Comparison of ENCODE assay signal across 8 cellular contexts in genomic region chr1:7680791-7681165, GRCh38.
A peak's percentile ranks its signal among the peaks of the same experiment; 100 is the strongest.
DNase-seq lines count a peak whose midpoint lies in the region; ATAC-seq and TF ChIP-seq lines count a peak whose summit lies in the region.

No MANE protein-coding gene starts in this region.

- peak overlapping the region; percentile 54 to 84 (median 76) for H3K4me3 Mint-ChIP-seq in naive thymus-derived CD4-positive, alpha-beta T cell

- 1% methylated on average over 36 to 37 of the region's 37 CpGs for WGBS in esophagus, 2 donors

- ATAC-seq in PC-3 = no peak
- peak; percentile 45 for ATAC-seq in naive thymus-derived CD4-positive, alpha-beta T cell
- ATAC-seq in GM18519 (IDR thresholded peaks at IDR 0.05; ENCODE audit: low FRiP score, unreplicated experiment) = no peak
- no peak for ATAC-seq in GM18511 (IDR thresholded peaks at IDR 0.05; ENCODE audit: unreplicated experiment)
- ATAC-seq in GM18502 (IDR thresholded peaks at IDR 0.05; ENCODE audit: poor library complexity, unreplicated experiment) = no peak

- peaks cover 0 to 4% (median 0%) of the 10 kb centered on the region in 7 donors for H3K4me1 Mint-ChIP-seq in naive thymus-derived CD4-positive, alpha-beta T cell

- POLR2A ChIA-PET in PC-3 (lab: Charles Lee; ENCODE audit: unreplicated experiment) = interaction anchor here (0.5 kb wide), 1 partner anchor 95 kb away, joined by 4 read pairs; no protein-coding TSS in a partner anchor
- POLR2A ChIA-PET in naive thymus-derived CD4-positive, alpha-beta T cell (lab: Charles Lee) = no interaction called here

- H3K27me3 ChIP-seq in HAP-1 (ENCODE audit: low read depth) (peaks cover 5% of the 10 kb centered on the region; the same call in 1 of the 2 replicates), PC-3 (ENCODE audit: low read length) (peaks cover 36% of the 10 kb centered on the region), esophagus (ENCODE audit: control insufficient read depth in 1 of 2, insufficient read depth in 2 of 2, low read length in 2 of 2) (no peaks in the 10 kb centered on the region)
- no peaks in the 10 kb centered on the region for H3K27me3 ChIP-seq in naive thymus-derived CD4-positive, alpha-beta T cell (ENCODE audit: control insufficient read depth in 2 of 2, insufficient read depth in 2 of 2, low read length in 2 of 2)

- no peak overlapping the region for H3K27ac ChIP-seq in PC-3 (ENCODE audit: low read length)
- H3K27ac ChIP-seq in esophagus (ENCODE audit: low read depth in 2 of 2, low read length in 1 of 2) = no peak overlapping the region
- H3K27ac ChIP-seq in naive thymus-derived CD4-positive, alpha-beta T cell (ENCODE audit: low read depth, low read length) = no peak overlapping the region

- intact Hi-C loops in PC-3 (cut with micrococcal nuclease) = no loop called here
- intact Hi-C loops in naive thymus-derived CD4-positive, alpha-beta T cell (cut with micrococcal nuclease) = loop anchor here in 1 of 2 donors (1.0 kb wide), 1 partner anchor 24 kb away; no protein-coding TSS in a partner anchor

- peak overlapping the region; percentile 85 for H3K4me2 ChIP-seq in PC-3 (ENCODE audit: low read length)

- H3F3A ChIP-seq in PC-3 (ENCODE audit: low read length, unreplicated experiment) = no peaks in the 10 kb centered on the region

- H3K9me3 Mint-ChIP-seq in naive thymus-derived CD4-positive, alpha-beta T cell = no peaks in the 10 kb centered on the region

- no peak for TF ChIP-seq CTCF in PC-3 (conservative IDR thresholded peaks at IDR 0.05; ENCODE audit: low read depth, low read length)

- no TSS peak for BruUV-seq in PC-3 (replicated peaks; lab: Mats Ljungman, UMichigan)

- H3K9me3 ChIP-seq in HAP-1 (no peaks in the 10 kb centered on the region), PC-3 (ENCODE audit: low read length) (no peaks in the 10 kb centered on the region), esophagus (ENCODE audit: control insufficient read depth in 2 of 2, insufficient read depth in 1 of 2, low read depth in 1 of 2, low read length in 1 of 2) (no peaks in the 10 kb centered on the region)
- no peaks in the 10 kb centered on the region for H3K9me3 ChIP-seq in naive thymus-derived CD4-positive, alpha-beta T cell (ENCODE audit: control insufficient read depth in 2 of 3, low read length in 3 of 3)

- peak overlapping the region; percentile 80 for H2AFZ ChIP-seq in PC-3 (ENCODE audit: low read length)

- H3K4me3 ChIP-seq in HAP-1 (peak overlapping the region; percentile 34), PC-3 (ENCODE audit: low read length) (peak overlapping the region; percentile 65), esophagus (ENCODE audit: low read depth in 1 of 2, low read length in 2 of 2) (peak overlapping the region; percentile 56 to 60)
- H3K4me3 ChIP-seq in naive thymus-derived CD4-positive, alpha-beta T cell (ENCODE audit: low read length) = peak overlapping the region; percentile 75

- DNase-seq in HAP-1 (ENCODE audit: low spot score in 2 of 2) = peak; percentile 13 to 50
- DNase-seq in PC-3 = no peak
- peak in 1 of 9 donors; percentile 4 for DNase-seq in naive thymus-derived CD4-positive, alpha-beta T cell
- DNase-seq in dedifferentiated amniotic fluid mesenchymal stem cell (ENCODE audit: extremely low spot score) = no peak

- no peaks in the 10 kb centered on the region for H3K36me3 ChIP-seq in HAP-1 (replicated peaks)
- H3K36me3 ChIP-seq in PC-3 (ENCODE audit: low read depth, low read length) = no peaks in the 10 kb centered on the region
- H3K36me3 ChIP-seq in esophagus (ENCODE audit: control insufficient read depth in 2 of 2, insufficient read depth in 2 of 2, low read length in 1 of 2) = no peaks in the 10 kb centered on the region
- H3K36me3 ChIP-seq in naive thymus-derived CD4-positive, alpha-beta T cell (ENCODE audit: control insufficient read depth in 2 of 3, insufficient read depth in 3 of 3, low read length in 3 of 3) = no peaks in the 10 kb centered on the region

- in situ Hi-C loops in HAP-1 (cut with MboI; ENCODE audit: low sequenced_read_pairs) = no loop called here

- H3K36me3 Mint-ChIP-seq in naive thymus-derived CD4-positive, alpha-beta T cell = no peaks in the 10 kb centered on the region

- H3K79me2 ChIP-seq in PC-3 (ENCODE audit: low read length) = no peaks in the 10 kb centered on the region

- CTCF ChIA-PET in PC-3 (lab: Charles Lee) = interaction anchor here (0.6 kb wide), 1 partner anchor 24 kb away, joined by 4 read pairs; no protein-coding TSS in a partner anchor
- CTCF ChIA-PET in naive thymus-derived CD4-positive, alpha-beta T cell (lab: Charles Lee) = interaction anchor here (1.7 kb wide), 1 partner anchor 11 kb away, joined by 8 read pairs; no protein-coding TSS in a partner anchor

- H3K4me1 ChIP-seq in HAP-1 = no peaks in the 10 kb centered on the region; the same call in 1 of the 2 replicates
- no peaks in the 10 kb centered on the region for H3K4me1 ChIP-seq in PC-3 (ENCODE audit: insufficient read depth, low read length)
- peaks cover 0 to 3% of the 10 kb centered on the region in 2 donors for H3K4me1 ChIP-seq in esophagus (ENCODE audit: control insufficient read depth in 2 of 2, insufficient read depth in 2 of 2, low read length in 1 of 2)
- H3K4me1 ChIP-seq in naive thymus-derived CD4-positive, alpha-beta T cell (ENCODE audit: control insufficient read depth in 2 of 2, insufficient read depth in 2 of 2, low read length in 2 of 2) = no peaks in the 10 kb centered on the region

- no peak overlapping the region for H3K9ac ChIP-seq in PC-3 (ENCODE audit: low read length)

- H3K27me3 Mint-ChIP-seq in naive thymus-derived CD4-positive, alpha-beta T cell = peaks cover 0 to 18% (median 0%) of the 10 kb centered on the region in 5 donors

- H3K27ac Mint-ChIP-seq in naive thymus-derived CD4-positive, alpha-beta T cell = peak overlapping the region in 1 of 9 donors; percentile 48

- H4K20me1 ChIP-seq in PC-3 (ENCODE audit: low read length) = no peaks in the 10 kb centered on the region

- H3K9me2 ChIP-seq in PC-3 (replicated peaks; ENCODE audit: low read length) = no peaks in the 10 kb centered on the region

Comparison
In these comparisons a context has a peak if more than half of its experiments do, and no peak if none do; other contexts are left out.
1. DNase-seq: peak in HAP-1 (2 of 2); none in PC-3 (single experiment) and dedifferentiated amniotic fluid mesenchymal stem cell (single experiment).
2. Peak in every context shown above with its lines, with median percentiles within 50 percentile points of each other: H3K4me3 ChIP-seq.